Comparison of ENCODE assay signal across 30 cellular contexts in the genomic region with DNA sequence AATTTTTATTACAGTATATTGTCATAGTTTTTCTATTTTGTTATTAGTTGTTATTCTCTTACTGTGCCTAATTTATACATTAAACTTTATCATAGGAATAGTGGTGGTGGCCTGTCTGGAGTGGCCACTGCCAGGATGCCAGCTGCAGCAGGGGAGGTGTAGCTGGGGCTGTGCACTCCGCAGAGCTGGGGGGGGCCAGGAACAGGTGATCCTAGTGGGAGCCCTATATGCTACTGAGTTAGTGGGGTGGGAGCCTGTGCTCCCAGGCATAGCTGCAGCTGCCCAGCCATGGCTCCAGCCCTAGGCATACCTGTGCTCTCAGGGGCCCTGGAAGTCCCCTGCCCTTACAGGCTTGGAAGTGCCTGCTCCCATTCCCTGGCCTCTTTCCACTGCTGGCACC.
"Had no signal": no experiment of that assay in that cellular context is flagged by ENCODE, and none has a peak within 500 bp of the region (broad histone marks: within the 10 kb centered on the region; RNA-seq: fewer than 3 reads in every experiment).

No MANE protein-coding gene starts in this region.

- H3K4me3 ChIP-seq: adrenal gland, body of pancreas, cardiac muscle cell, colonic mucosa, esophagus squamous epithelium, gastroesophageal sphincter had no signal

- DNase-seq: activated CD4-positive, alpha-beta memory T cell treated with anti-CD3 and anti-CD28 coated beads for 36 hours; activated CD4-positive, alpha-beta T cell treated with anti-CD3 and anti-CD28 coated beads for 36 hours; activated CD4-positive, alpha-beta T cell treated with anti-CD3 and anti-CD28 coated beads, Interleukin-2, amount 10 ng/mL, durations not matched to agents 24 days and 14 days; activated CD4-positive, CD25-positive, alpha-beta regulatory T cell; activated CD4-positive, CD25-positive, alpha-beta regulatory T cell treated with anti-CD3 and anti-CD28 coated beads, Interleukin-2, amount 50 U/mL, for 72 hours; activated CD8-positive, alpha-beta memory T cell treated with anti-CD3 and anti-CD28 coated beads, Interleukin-2, amount 10 ng/mL, durations not matched to agents 7 days and 5 days; activated CD8-positive, alpha-beta memory T cell treated with anti-CD3 and anti-CD28 coated beads, Interleukin-2, amount 50 U/mL, for 4 hours; activated CD8-positive, alpha-beta T cell treated with anti-CD3 and anti-CD28 coated beads, Interleukin-2, amount 10 ng/mL, durations not matched to agents 7 days and 5 days; activated effector memory CD4-positive, alpha-beta T cell treated with anti-CD3 and anti-CD28 coated beads, Interleukin-2, amount 50 U/mL, for 16 hours; activated naive CD4-positive, alpha-beta T cell treated with anti-CD3 and anti-CD28 coated beads for 36 hours; activated naive CD8-positive, alpha-beta T cell treated with anti-CD3 and anti-CD28 coated beads for 36 hours; activated naive CD8-positive, alpha-beta T cell treated with anti-CD3 and anti-CD28 coated beads, Interleukin-2, amount 50 U/mL, for 24 hours; activated T-cell treated with anti-CD3 and anti-CD28 coated beads, Interleukin-2, amount 50 U/mL, for 1 hour; activated T-cell treated with anti-CD3 and anti-CD28 coated beads, Interleukin-2, amount 50 U/mL, for 48 hours; adrenal gland; amygdala; aorta; body of pancreas; central memory CD4-positive, alpha-beta T cell; cerebellar nuclear complex; colonic mucosa; effector CD8-positive, alpha-beta T cell; esophagus squamous epithelium; foreskin melanocyte; T-helper 2 cell had no signal

- H3K4me1 ChIP-seq: body of pancreas, colonic mucosa, esophagus squamous epithelium had no signal

- H3K36me3 ChIP-seq: adrenal gland, cardiac muscle cell, colonic mucosa, esophagus squamous epithelium, gastroesophageal sphincter had no signal

- H3K27me3 ChIP-seq: adrenal gland, body of pancreas, cardiac muscle cell, colonic mucosa, esophagus squamous epithelium, gastroesophageal sphincter had no signal

- H3K9me3 ChIP-seq: colonic mucosa had no signal

- ATAC-seq: activated CD4-positive, alpha-beta T cell treated with anti-CD3 and anti-CD28 coated beads for 36 hours; activated CD8-positive, alpha-beta memory T cell treated with anti-CD3 and anti-CD28 coated beads, Interleukin-2, amount 10 ng/mL, durations not matched to agents 7 days and 5 days; activated CD8-positive, alpha-beta T cell treated with anti-CD3 and anti-CD28 coated beads, Interleukin-2, amount 10 ng/mL, durations not matched to agents 7 days and 5 days; activated naive CD8-positive, alpha-beta T cell treated with anti-CD3 and anti-CD28 coated beads, Interleukin-2, amount 50 U/mL, for 24 hours; body of pancreas; gastroesophageal sphincter had no signal

- FAIRE-seq: endometrium, endothelial cell of umbilical vein had no signal

- H3K27ac ChIP-seq: adrenal gland, body of pancreas, cardiac muscle cell, colonic mucosa, epithelial cell of prostate, esophagus squamous epithelium, gastroesophageal sphincter had no signal
